ENCODE assay signal across 2 cellular contexts in genomic region chr9:12462861-12463260, GRCh38.
TF ChIP-seq lines count a peak whose summit lies in the region.

No MANE protein-coding gene starts in this region.

TF ChIP-seq in GM23338, 12 proteins besides CTCF, POLR2A, EP300 and RAD21 (continued from another document):
- TF ChIP-seq NANOG (IDR thresholded peaks at IDR 0.05; ENCODE audit: borderline replicate concordance): no peak
- no peak for TF ChIP-seq EZH2 (IDR thresholded peaks at IDR 0.05; ENCODE audit: low read depth, unreplicated experiment)
- no peak for TF ChIP-seq JUNB (IDR thresholded peaks at IDR 0.05; ENCODE audit: unreplicated experiment)
- no peak for TF ChIP-seq ZNF114 (CRISPR knock-in tag; IDR thresholded peaks at IDR 0.05)
- TF ChIP-seq REST (IDR thresholded peaks at IDR 0.05; ENCODE audit: unreplicated experiment): no peak

TF ChIP-seq in WTC11, 78 proteins besides CTCF, POLR2A, EP300 and RAD21 (continued from another document):
- TF ChIP-seq ZNF512 (CRISPR knock-in tag; IDR thresholded peaks at IDR 0.05; ENCODE audit: borderline replicate concordance) (peak; percentile 99), ZNF396 (CRISPR knock-in tag; IDR thresholded peaks at IDR 0.05; ENCODE audit: borderline replicate concordance) (no peak)
